Comparison of ENCODE assay signal across 32 cellular contexts in the genomic region with DNA sequence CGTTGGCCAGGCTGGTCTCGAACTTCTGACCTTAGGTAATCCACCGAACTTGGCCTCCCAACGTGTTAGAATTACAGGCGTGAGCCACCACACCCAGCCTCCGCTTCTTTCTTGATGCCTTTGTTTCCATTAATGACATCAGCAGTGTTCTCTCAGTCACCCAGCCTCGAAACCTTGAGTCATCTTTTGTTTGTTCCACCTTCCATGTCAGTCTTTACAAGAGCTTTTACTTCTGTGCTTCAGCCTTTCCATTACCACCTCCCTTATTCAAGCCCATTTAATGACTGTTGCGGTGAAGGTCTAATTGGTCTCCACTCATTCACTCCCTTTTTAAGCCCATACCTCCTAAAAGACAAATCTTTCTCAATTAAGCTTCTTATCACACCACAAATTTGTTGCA.
DNase-seq lines count a peak whose midpoint lies in the region; TF ChIP-seq lines count a peak whose summit lies in the region.
"Had no signal": no experiment of that assay in that cellular context is flagged by ENCODE, and none has a peak within 500 bp of the region (broad histone marks: within the 10 kb centered on the region; RNA-seq: fewer than 3 reads in every experiment).

No MANE protein-coding gene starts in this region.

- H3K9me3 ChIP-seq in HEK293 (ENCODE audit: control insufficient read depth, insufficient read depth, low read depth, low read length), result no peaks in the 10 kb centered on the region
- H3K9me3 ChIP-seq: body of pancreas, MG63, spleen, thoracic aorta, uterus had no signal

- H3K27ac Mint-ChIP-seq in activated T-helper 2 cell treated with anti-CD3 and anti-CD28 coated beads, Interferon-gamma antibody, Interleukin-2, Interleukin-4, amounts not matched to agents 10 μg/mL and 5 μg/mL and 100 μg/mL, durations not matched to agents 14 hours and 24 hours and 36 hours, result no peak overlapping the region
- no peak overlapping the region for H3K27ac Mint-ChIP-seq in activated naive CD4-positive, alpha-beta T cell treated with anti-CD3 and anti-CD28 coated beads for 36 hours
- H3K27ac Mint-ChIP-seq: activated naive CD8-positive, alpha-beta T cell treated with anti-CD3 and anti-CD28 coated beads, Interleukin-2, amount 50 U/mL, for 24 hours; B cell; CD4-positive, alpha-beta memory T cell; HFFc6; naive B cell; stimulated activated naive CD8-positive, alpha-beta T cell treated with anti-CD3 and anti-CD28 coated beads, Interleukin-15, Interleukin-2, amounts not matched to agents 100 ng/mL and 50 ng/mL, for 24 hours had no signal

- intact Hi-C loops in activated T-helper 2 cell treated with anti-CD3 and anti-CD28 coated beads, Interferon-gamma antibody, Interleukin-2, Interleukin-4, amounts not matched to agents 10 μg/mL and 5 μg/mL and 100 μg/mL, durations not matched to agents 14 hours and 24 hours and 36 hours (cut with micrococcal nuclease), result no loop called here
- intact Hi-C loops in activated naive CD4-positive, alpha-beta T cell treated with anti-CD3 and anti-CD28 coated beads for 36 hours (cut with micrococcal nuclease), result no loop called here

- no peaks in the 10 kb centered on the region for H3K27me3 Mint-ChIP-seq in activated T-helper 2 cell treated with anti-CD3 and anti-CD28 coated beads, Interferon-gamma antibody, Interleukin-2, Interleukin-4, amounts not matched to agents 10 μg/mL and 5 μg/mL and 100 μg/mL, durations not matched to agents 14 hours and 24 hours and 36 hours (ENCODE audit: low read depth)
- no peaks in the 10 kb centered on the region for H3K27me3 Mint-ChIP-seq in activated naive CD4-positive, alpha-beta T cell treated with anti-CD3 and anti-CD28 coated beads for 36 hours (ENCODE audit: low read depth)
- H3K27me3 Mint-ChIP-seq: activated naive CD8-positive, alpha-beta T cell treated with anti-CD3 and anti-CD28 coated beads, Interleukin-2, amount 50 U/mL, for 24 hours; B cell; CD4-positive, alpha-beta memory T cell; naive B cell; stimulated activated naive CD8-positive, alpha-beta T cell treated with anti-CD3 and anti-CD28 coated beads, Interleukin-15, Interleukin-2, amounts not matched to agents 100 ng/mL and 50 ng/mL, for 24 hours had no signal

- no peaks in the 10 kb centered on the region for H3K4me1 Mint-ChIP-seq in activated T-helper 2 cell treated with anti-CD3 and anti-CD28 coated beads, Interferon-gamma antibody, Interleukin-2, Interleukin-4, amounts not matched to agents 10 μg/mL and 5 μg/mL and 100 μg/mL, durations not matched to agents 14 hours and 24 hours and 36 hours (ENCODE audit: low read depth)
- no peaks in the 10 kb centered on the region for H3K4me1 Mint-ChIP-seq in activated naive CD4-positive, alpha-beta T cell treated with anti-CD3 and anti-CD28 coated beads for 36 hours (ENCODE audit: low read depth)
- H3K4me1 Mint-ChIP-seq: activated naive CD8-positive, alpha-beta T cell treated with anti-CD3 and anti-CD28 coated beads, Interleukin-2, amount 50 U/mL, for 24 hours; B cell; CD4-positive, alpha-beta memory T cell; naive B cell had no signal

- peaks cover 9% of the 10 kb centered on the region for H3K9me3 Mint-ChIP-seq in activated T-helper 2 cell treated with anti-CD3 and anti-CD28 coated beads, Interferon-gamma antibody, Interleukin-2, Interleukin-4, amounts not matched to agents 10 μg/mL and 5 μg/mL and 100 μg/mL, durations not matched to agents 14 hours and 24 hours and 36 hours
- peaks cover 5% of the 10 kb centered on the region for H3K9me3 Mint-ChIP-seq in activated naive CD4-positive, alpha-beta T cell treated with anti-CD3 and anti-CD28 coated beads for 36 hours
- H3K9me3 Mint-ChIP-seq: HFFc6 had no signal

- no peak overlapping the region for H3K27ac ChIP-seq in HEK293 (ENCODE audit: extremely low read depth, low read depth, low read length)
- H3K27ac ChIP-seq: body of pancreas, dorsolateral prefrontal cortex, spleen, thoracic aorta, uterus had no signal

- DNase-seq in amniotic epithelial cell (ENCODE audit: low read depth) (peak; percentile 5), fibroblast of pulmonary artery (ENCODE audit: low read depth) (peak; percentile 15), retinal pigment epithelial cell (ENCODE audit: low read depth) (peak; percentile 66), NCI-H345 treated with DMSO at 0.1 percent for 48 hours (lab: John Stamatoyannopoulos, UW; ENCODE audit: unreplicated experiment) (no peak)
- DNase-seq in activated T-helper 2 cell treated with anti-CD3 and anti-CD28 coated beads, Interferon-gamma antibody, Interleukin-2, Interleukin-4, amounts not matched to agents 10 μg/mL and 5 μg/mL and 100 μg/mL, durations not matched to agents 14 hours and 24 hours and 36 hours (ENCODE audit: low spot score), result no peak
- no peak for DNase-seq in activated naive CD4-positive, alpha-beta T cell treated with anti-CD3 and anti-CD28 coated beads for 36 hours
- DNase-seq: ACHN; activated CD4-positive, alpha-beta T cell treated with anti-CD3 and anti-CD28 coated beads, Interleukin-2, amount 50 U/mL, for 48 hours; activated naive CD8-positive, alpha-beta T cell treated with anti-CD3 and anti-CD28 coated beads, Interleukin-2, amount 50 U/mL, for 24 hours; activated T-cell treated with anti-CD3 and anti-CD28 coated beads, Interleukin-2, amount 50 U/mL, for 48 hours; body of pancreas; CD4-positive, alpha-beta memory T cell; dorsolateral prefrontal cortex; HFFc6; islet precursor cell; left ventricle myocardium superior; MG63; midbrain; naive B cell; NCI-H1105; NCI-H1930; NCI-H524 treated with DMSO at 0.1 percent for 48 hours; right cardiac atrium; spleen; stimulated activated CD8-positive, alpha-beta memory T cell treated with anti-CD3 and anti-CD28 coated beads, Interleukin-4, amount 100 ng/mL, for 48 hours; uterus had no signal

- TF ChIP-seq CTCF in HEK293 (tag by site-specific recombination; IDR thresholded peaks at IDR 0.05), result no peak
- no peak for TF ChIP-seq CTCF in fibroblast of pulmonary artery (IDR thresholded peaks at IDR 0.05; ENCODE audit: low read length, missing control alignments)
- TF ChIP-seq CTCF in retinal pigment epithelial cell (conservative IDR thresholded peaks at IDR 0.05; ENCODE audit: low read depth, low read length), result no peak

- H3K4me3 Mint-ChIP-seq in activated T-helper 2 cell treated with anti-CD3 and anti-CD28 coated beads, Interferon-gamma antibody, Interleukin-2, Interleukin-4, amounts not matched to agents 10 μg/mL and 5 μg/mL and 100 μg/mL, durations not matched to agents 14 hours and 24 hours and 36 hours (ENCODE audit: low read depth), result no peak overlapping the region
- H3K4me3 Mint-ChIP-seq in activated naive CD4-positive, alpha-beta T cell treated with anti-CD3 and anti-CD28 coated beads for 36 hours, result no peak overlapping the region
- H3K4me3 Mint-ChIP-seq: activated naive CD8-positive, alpha-beta T cell treated with anti-CD3 and anti-CD28 coated beads, Interleukin-2, amount 50 U/mL, for 24 hours; B cell; CD4-positive, alpha-beta memory T cell; HFFc6; stimulated activated naive CD8-positive, alpha-beta T cell treated with anti-CD3 and anti-CD28 coated beads, Interleukin-15, Interleukin-2, amounts not matched to agents 100 ng/mL and 50 ng/mL, for 24 hours had no signal

- no peaks in the 10 kb centered on the region for H3K4me1 ChIP-seq in HEK293 (ENCODE audit: control insufficient read depth, insufficient read depth, low read length)
- H3K4me1 ChIP-seq: body of pancreas, spleen, uterus had no signal

- H3K4me3 ChIP-seq in HEK293 (ENCODE audit: low read depth, low read length) (no peak overlapping the region), fibroblast of pulmonary artery (replicated peaks; ENCODE audit: low read depth, low read length) (no peak overlapping the region), retinal pigment epithelial cell (ENCODE audit: low read length) (no peak overlapping the region)
- H3K4me3 ChIP-seq: body of pancreas, dorsolateral prefrontal cortex, GM12878, K562, MG63, spleen, thoracic aorta, uterus had no signal

- H3K36me3 Mint-ChIP-seq in activated T-helper 2 cell treated with anti-CD3 and anti-CD28 coated beads, Interferon-gamma antibody, Interleukin-2, Interleukin-4, amounts not matched to agents 10 μg/mL and 5 μg/mL and 100 μg/mL, durations not matched to agents 14 hours and 24 hours and 36 hours (ENCODE audit: low read depth), result no peaks in the 10 kb centered on the region
- H3K36me3 Mint-ChIP-seq in activated naive CD4-positive, alpha-beta T cell treated with anti-CD3 and anti-CD28 coated beads for 36 hours (ENCODE audit: low read depth), result no peaks in the 10 kb centered on the region
- H3K36me3 Mint-ChIP-seq: CD4-positive, alpha-beta memory T cell; naive B cell had no signal

- CTCF ChIA-PET in HEK293 (lab: Yijun Ruan, JAX), result no interaction called here
- CTCF ChIA-PET in activated naive CD4-positive, alpha-beta T cell treated with anti-CD3 and anti-CD28 coated beads for 36 hours (lab: Charles Lee), result no interaction called here

- H3K36me3 ChIP-seq in HEK293 (ENCODE audit: control insufficient read depth in 2 of 2, insufficient read depth in 1 of 2, low read length in 2 of 2), result no peaks in the 10 kb centered on the region
- H3K36me3 ChIP-seq: MG63, spleen, thoracic aorta, uterus had no signal

- POLR2A ChIA-PET in HEK293 (lab: Yijun Ruan, JAX), result no interaction called here

TF ChIP-seq in HEK293, 187 proteins besides CTCF, POLR2A, EP300 and RAD21:
- TF ChIP-seq KLF10 (tag by site-specific recombination; IDR thresholded peaks at IDR 0.05) (no peak), MZF1 (tag by site-specific recombination; IDR thresholded peaks at IDR 0.05; ENCODE audit: borderline replicate concordance) (no peak), GLI4 (tag by site-specific recombination; IDR thresholded peaks at IDR 0.05) (no peak), SETDB1 (IDR thresholded peaks at IDR 0.05; ENCODE audit: insufficient read length, low read length) (peak; percentile 40)

Comparison
In these comparisons a context has a peak if more than half of its experiments do, and no peak if none do; other contexts are left out.
1. DNase-seq: peak in amniotic epithelial cell (single experiment), fibroblast of pulmonary artery (single experiment) and retinal pigment epithelial cell (single experiment); none in NCI-H345 treated with DMSO at 0.1 percent for 48 hours (single experiment), activated T-helper 2 cell treated with anti-CD3 and anti-CD28 coated beads, Interferon-gamma antibody, Interleukin-2, Interleukin-4, amounts not matched to agents 10 μg/mL and 5 μg/mL and 100 μg/mL, durations not matched to agents 14 hours and 24 hours and 36 hours (single experiment) and activated naive CD4-positive, alpha-beta T cell treated with anti-CD3 and anti-CD28 coated beads for 36 hours (single experiment).